Comparison of ENCODE assay signal across 21 cellular contexts in the genomic region with DNA sequence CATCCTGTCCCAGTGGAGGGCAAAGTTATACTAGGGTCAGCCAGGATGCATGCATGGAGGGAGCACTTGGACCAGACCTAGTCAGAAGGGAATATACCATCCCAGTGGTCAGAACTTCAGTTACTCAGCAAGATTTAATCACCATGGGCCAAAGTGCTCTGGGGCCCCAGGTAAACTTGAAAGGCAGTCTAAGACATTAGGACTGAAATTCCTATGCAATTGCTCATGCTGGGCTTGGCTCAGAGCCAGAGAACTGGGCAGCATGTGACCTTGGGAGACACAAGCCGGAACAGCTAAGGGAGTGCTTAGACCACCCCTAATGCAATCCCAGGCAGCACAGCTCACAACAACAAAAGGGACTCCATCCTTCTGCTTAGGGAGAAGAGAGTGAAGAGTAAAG.
A peak's percentile ranks its signal among the peaks of the same experiment; 100 is the strongest.
DNase-seq lines count a peak whose midpoint lies in the region; ATAC-seq, FAIRE-seq and TF ChIP-seq lines count a peak whose summit lies in the region.
"Had no signal": no experiment of that assay in that cellular context is flagged by ENCODE, and none has a peak within 500 bp of the region (broad histone marks: within the 10 kb centered on the region; RNA-seq: fewer than 3 reads in every experiment).

No MANE protein-coding gene starts in this region.

- FAIRE-seq in astrocyte (lab: Jason Lieb, UNC) = no peak

- H3K4me2 ChIP-seq in astrocyte (ENCODE audit: low read length) (no peak overlapping the region), neuronal stem cell (ENCODE audit: insufficient read depth, low read length, poor library complexity, severe bottlenecking) (no peak overlapping the region)

- H3K4me1 Mint-ChIP-seq in Caco-2 (ENCODE audit: low read depth, unreplicated experiment) = peaks cover 10% of the 10 kb centered on the region
- H3K4me1 Mint-ChIP-seq in astrocyte (ENCODE audit: low read depth, unreplicated experiment) = peaks cover 18% of the 10 kb centered on the region
- no peaks in the 10 kb centered on the region for H3K4me1 Mint-ChIP-seq in immature natural killer cell
- H3K4me1 Mint-ChIP-seq: activated B cell treated with CpG ODN at 0.5 μM for 24 hours; CD8-positive, alpha-beta memory T cell; naive B cell; stimulated activated memory B cell treated with anti-CD40 and anti-IgM and Interleukin-4, amounts not matched to agents 10 μg/mL and 1 μg/mL and 100 μg/mL, for 72 hours had no signal

- POLR2A ChIA-PET in Caco-2 (lab: Charles Lee) = no interaction called here

- H3K27me3 ChIP-seq in Caco-2 (replicated peaks; ENCODE audit: control insufficient read depth, insufficient read depth, low read length) (no peaks in the 10 kb centered on the region), astrocyte (ENCODE audit: insufficient read depth, low read length) (no peaks in the 10 kb centered on the region), aorta (ENCODE audit: control insufficient read depth in 1 of 2, insufficient read depth in 2 of 2, low read length in 1 of 2) (no peaks in the 10 kb centered on the region), neuronal stem cell (ENCODE audit: control insufficient read depth in 3 of 3, insufficient read depth in 3 of 3, low read depth in 1 of 3, low read length in 3 of 3) (no peaks in the 10 kb centered on the region)
- H3K27me3 ChIP-seq: MG63 had no signal

- no TSS peak for BruUV-seq in Caco-2 (replicated peaks; lab: Mats Ljungman, UMichigan)

- H3K4me3 ChIP-seq in Caco-2 (ENCODE audit: low read depth, low read length) (no peak overlapping the region), astrocyte (ENCODE audit: insufficient read depth, low read depth, low read length) (no peak overlapping the region), aorta (ENCODE audit: low read length in 2 of 2) (no peak overlapping the region), neuronal stem cell (ENCODE audit: low read length in 2 of 2) (no peak overlapping the region)
- H3K4me3 ChIP-seq: lower lobe of right lung, MG63 had no signal

- H3K27me3 Mint-ChIP-seq in Caco-2 (ENCODE audit: insufficient read depth, unreplicated experiment) (no peaks in the 10 kb centered on the region), astrocyte (ENCODE audit: low read depth, unreplicated experiment) (no peaks in the 10 kb centered on the region), immature natural killer cell (ENCODE audit: low read depth in 3 of 3) (no peaks in the 10 kb centered on the region)
- H3K27me3 Mint-ChIP-seq: activated B cell treated with CpG ODN at 0.5 μM for 24 hours; CD8-positive, alpha-beta memory T cell; naive B cell; stimulated activated memory B cell treated with anti-CD40 and anti-IgM and Interleukin-4, amounts not matched to agents 10 μg/mL and 1 μg/mL and 100 μg/mL, for 72 hours had no signal

- CTCF ChIA-PET in Caco-2 (lab: Charles Lee) = no interaction called here

- H3K79me1 ChIP-seq in neuronal stem cell (ENCODE audit: low read depth, low read length) = no peaks in the 10 kb centered on the region

- H3K9me3 ChIP-seq in Caco-2 (peaks cover 9% of the 10 kb centered on the region), astrocyte (ENCODE audit: insufficient read depth, low read depth, low read length) (peaks cover 6% of the 10 kb centered on the region), aorta (ENCODE audit: control insufficient read depth, low read length) (no peaks in the 10 kb centered on the region), neuronal stem cell (replicated peaks in 1 of 2; ENCODE audit: control insufficient read depth in 2 of 2, insufficient read depth in 1 of 2, low read depth in 1 of 2, low read length in 2 of 2) (peaks cover 0 to 1% of the 10 kb centered on the region in 2 donors)
- H3K9me3 ChIP-seq: MG63 had no signal

- H3K27ac ChIP-seq in astrocyte (ENCODE audit: low read depth, low read length) (no peak overlapping the region), aorta (ENCODE audit: low read depth in 1 of 2, low read length in 2 of 2) (no peak overlapping the region), neuronal stem cell (replicated peaks; ENCODE audit: low read length) (no peak overlapping the region)
- H3K27ac ChIP-seq: lower lobe of right lung, parathyroid adenoma had no signal

- no peak overlapping the region for H2BK15ac ChIP-seq in neuronal stem cell (ENCODE audit: low read length)

- H3K4ac ChIP-seq in neuronal stem cell (ENCODE audit: low read length) = no peak overlapping the region

- no peak overlapping the region for H2BK5ac ChIP-seq in neuronal stem cell (ENCODE audit: low read length)

- H3K18ac ChIP-seq in neuronal stem cell (ENCODE audit: low read length) = no peak overlapping the region

- H2AFZ ChIP-seq in astrocyte (ENCODE audit: low read depth, low read length) = no peak overlapping the region
- no peak overlapping the region for H2AFZ ChIP-seq in neuronal stem cell (ENCODE audit: low read length)
- H2AFZ ChIP-seq: parathyroid adenoma had no signal

- ATAC-seq in aorta (ENCODE audit: low FRiP score) = no peak
- ATAC-seq: stimulated activated memory B cell treated with anti-CD40 and anti-IgM and Interleukin-4, amounts not matched to agents 10 μg/mL and 1 μg/mL and 100 μg/mL, for 72 hours had no signal

- H3K9me3 Mint-ChIP-seq in Caco-2 (ENCODE audit: unreplicated experiment) (peaks cover 18% of the 10 kb centered on the region), astrocyte (ENCODE audit: unreplicated experiment) (peaks cover 13% of the 10 kb centered on the region), immature natural killer cell (peaks cover 21 to 48% (median 28%) of the 10 kb centered on the region in 6 donors)

- H3K23ac ChIP-seq in neuronal stem cell (ENCODE audit: low read depth, low read length, poor library complexity) = no peak overlapping the region

- no peak overlapping the region for H2AK5ac ChIP-seq in neuronal stem cell (ENCODE audit: low read depth, low read length)

- no peak overlapping the region for H3K14ac ChIP-seq in neuronal stem cell (ENCODE audit: low read length)

- DNase-seq in Caco-2 = peak; percentile 64 to 81
- DNase-seq in HT-29 (ENCODE audit: low spot score) = peak; percentile 73
- no peak for DNase-seq in astrocyte (ENCODE audit: low read depth)
- peak; percentile 14 for DNase-seq in iPS-NIHi7 (ENCODE audit: extremely low spot score)
- no peak for DNase-seq in COR-L47 (lab: John Stamatoyannopoulos, UW)
- no peak for DNase-seq in aorta
- DNase-seq in immature natural killer cell = no peak
- DNase-seq in neuronal stem cell (ENCODE audit: low spot score) = no peak
- DNase-seq: activated B cell treated with CpG ODN at 0.5 μM for 24 hours; activated CD8-positive, alpha-beta memory T cell treated with anti-CD3 and anti-CD28 coated beads, Interleukin-2, amount 50 U/mL, for 4 hours; activated naive CD4-positive, alpha-beta T cell treated with Interleukin-2 at 50 U/mL for 16 hours; CD8-positive, alpha-beta memory T cell; hypothalamus; lower lobe of right lung; MG63; naive B cell; NCI-H1930; NCI-H69; T-helper 1 cell had no signal

- H4K20me1 ChIP-seq in astrocyte (ENCODE audit: insufficient read depth, low read length) = no peaks in the 10 kb centered on the region

- peak overlapping the region; percentile 81 for H3K27ac Mint-ChIP-seq in Caco-2 (ENCODE audit: unreplicated experiment)
- peak overlapping the region; percentile 27 for H3K27ac Mint-ChIP-seq in astrocyte (ENCODE audit: unreplicated experiment)
- H3K27ac Mint-ChIP-seq in immature natural killer cell = no peak overlapping the region
- H3K27ac Mint-ChIP-seq: activated B cell treated with CpG ODN at 0.5 μM for 24 hours; CD8-positive, alpha-beta memory T cell; naive B cell; stimulated activated memory B cell treated with anti-CD40 and anti-IgM and Interleukin-4, amounts not matched to agents 10 μg/mL and 1 μg/mL and 100 μg/mL, for 72 hours had no signal

- 71 to 79% methylated on average over 1 of the region's 1 CpG for WGBS in aorta, 2 donors
- WGBS in neuronal stem cell (ENCODE audit: extremely low coverage in 2 of 2, insufficient read length in 2 of 2, insufficient replicate concordance in 1 of 2), 2 donors = no CpG with 5 or more reads among the region's 1 CpG

- no peak overlapping the region for H4K91ac ChIP-seq in neuronal stem cell (ENCODE audit: low read depth, low read length, poor library complexity)

- H3K9ac ChIP-seq in astrocyte (ENCODE audit: low read length) (no peak overlapping the region), neuronal stem cell (ENCODE audit: low read depth, low read length, poor library complexity) (no peak overlapping the region)
- H3K9ac ChIP-seq: parathyroid adenoma had no signal

- no peaks in the 10 kb centered on the region for H3K36me3 Mint-ChIP-seq in Caco-2 (ENCODE audit: insufficient read depth, unreplicated experiment)
- H3K36me3 Mint-ChIP-seq in astrocyte (ENCODE audit: low read depth, unreplicated experiment) = no peaks in the 10 kb centered on the region
- no peaks in the 10 kb centered on the region for H3K36me3 Mint-ChIP-seq in immature natural killer cell
- H3K36me3 Mint-ChIP-seq: CD8-positive, alpha-beta memory T cell; naive B cell; stimulated activated memory B cell treated with anti-CD40 and anti-IgM and Interleukin-4, amounts not matched to agents 10 μg/mL and 1 μg/mL and 100 μg/mL, for 72 hours had no signal

- no peak overlapping the region for H2BK120ac ChIP-seq in neuronal stem cell (ENCODE audit: low read depth, low read length)

- no peak overlapping the region for H2BK12ac ChIP-seq in neuronal stem cell (ENCODE audit: low read length)

- no peak overlapping the region for H4K8ac ChIP-seq in neuronal stem cell (ENCODE audit: low read depth, low read length)

- H3K79me2 ChIP-seq in astrocyte (ENCODE audit: insufficient read depth, low read length) = no peaks in the 10 kb centered on the region
- H3K79me2 ChIP-seq: parathyroid adenoma had no signal

- TF ChIP-seq CTCF in Caco-2 (IDR thresholded peaks at IDR 0.05; ENCODE audit: insufficient read depth in 1 of 2, low read depth in 1 of 2, low read length in 1 of 2, severe bottlenecking in 1 of 2, unreplicated experiment in 1 of 2) = no peak
- no peak for TF ChIP-seq CTCF in astrocyte (IDR thresholded peaks at IDR 0.05; ENCODE audit: insufficient read depth, low read depth, low read length)

- no peaks in the 10 kb centered on the region for H3K36me3 ChIP-seq in Caco-2 (ENCODE audit: control insufficient read depth, insufficient read depth, low read length)
- H3K36me3 ChIP-seq in astrocyte (ENCODE audit: insufficient read depth, low read length) = no peaks in the 10 kb centered on the region
- no peaks in the 10 kb centered on the region for H3K36me3 ChIP-seq in aorta (ENCODE audit: control insufficient read depth in 1 of 2, insufficient read depth in 2 of 2, low read length in 1 of 2)
- H3K36me3 ChIP-seq in neuronal stem cell (replicated peaks in 1 of 2; ENCODE audit: control insufficient read depth in 2 of 2, insufficient read depth in 2 of 2, low read length in 2 of 2) = no peaks in the 10 kb centered on the region
- H3K36me3 ChIP-seq: lower lobe of right lung, MG63 had no signal

- H3K4me1 ChIP-seq in Caco-2 (peaks cover 15% of the 10 kb centered on the region), astrocyte (ENCODE audit: insufficient read depth, low read length) (no peaks in the 10 kb centered on the region), aorta (ENCODE audit: control insufficient read depth in 1 of 2, insufficient read depth in 2 of 2, low read length in 2 of 2) (no peaks in the 10 kb centered on the region), neuronal stem cell (ENCODE audit: control insufficient read depth in 2 of 2, insufficient read depth in 1 of 2, low read depth in 1 of 2, low read length in 2 of 2) (no peaks in the 10 kb centered on the region)
- H3K4me1 ChIP-seq: lower lobe of right lung, parathyroid adenoma had no signal

- H3K4me3 Mint-ChIP-seq in Caco-2 (ENCODE audit: unreplicated experiment) = no peak overlapping the region
- no peak overlapping the region for H3K4me3 Mint-ChIP-seq in astrocyte (ENCODE audit: unreplicated experiment)
- no peak overlapping the region for H3K4me3 Mint-ChIP-seq in immature natural killer cell
- H3K4me3 Mint-ChIP-seq: activated B cell treated with CpG ODN at 0.5 μM for 24 hours; CD8-positive, alpha-beta memory T cell; naive B cell; stimulated activated memory B cell treated with anti-CD40 and anti-IgM and Interleukin-4, amounts not matched to agents 10 μg/mL and 1 μg/mL and 100 μg/mL, for 72 hours had no signal

- intact Hi-C loops in Caco-2 (cut with micrococcal nuclease; ENCODE audit: unreplicated experiment) = no loop called here
- intact Hi-C loops in aorta (cut with DNase I) = no loop called here

Comparison
In these comparisons a context has a peak if more than half of its experiments do, and no peak if none do; other contexts are left out.
1. DNase-seq: peak in Caco-2 (2 of 2), HT-29 (single experiment) and iPS-NIHi7 (single experiment); none in astrocyte (single experiment), COR-L47 (single experiment), aorta (0 of 2), immature natural killer cell (0 of 3) and neuronal stem cell (single experiment).
2. H3K27ac Mint-ChIP-seq: peak in Caco-2 (single experiment) and astrocyte (single experiment); none in immature natural killer cell (0 of 6).